In the genomic region with DNA sequence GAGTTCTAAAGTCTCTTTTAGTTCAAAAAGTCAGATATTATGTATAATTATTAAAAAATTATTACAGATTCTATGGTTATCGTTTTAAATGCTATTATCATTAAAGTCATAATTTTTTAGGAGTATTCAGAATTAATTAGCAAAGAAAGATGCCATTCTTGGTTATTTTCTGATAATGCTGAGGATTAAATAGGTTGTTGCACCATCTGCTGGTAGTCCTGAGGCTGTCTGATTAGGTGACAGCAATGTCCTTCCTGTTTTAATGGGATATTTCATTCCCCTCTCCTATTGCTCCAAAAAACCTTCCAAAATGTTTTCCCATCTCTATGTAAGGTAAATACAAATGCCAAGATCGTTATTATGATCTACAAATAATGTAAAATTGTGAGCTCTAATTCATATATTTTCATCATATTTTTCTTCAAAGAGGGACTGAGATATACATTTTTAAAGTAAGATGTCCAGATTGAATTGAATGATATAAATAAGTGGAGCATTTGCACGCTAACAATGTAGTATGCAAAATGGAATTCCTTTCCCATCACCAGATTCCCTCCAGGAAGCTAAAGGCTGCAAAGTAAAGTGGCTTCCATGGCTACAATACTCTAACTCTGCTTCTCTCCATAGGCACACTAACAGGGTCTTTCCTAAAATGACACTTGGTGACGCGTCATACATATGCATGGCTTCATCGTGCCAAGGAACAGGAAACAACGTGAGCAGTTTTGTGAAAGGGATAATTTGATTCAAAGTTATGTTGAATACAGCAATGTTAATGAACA, we compare ENCODE assay signal across 8 cellular contexts. TPM values are rescaled to one million over a fixed set of nuclear protein-coding genes. Genes with fewer than 3 reads are reported as not detected.
DNase-seq lines count a peak whose midpoint lies in the region; ATAC-seq and TF ChIP-seq lines count a peak whose summit lies in the region.

No MANE protein-coding gene starts in this region.

- H3K4me3 ChIP-seq in brain microvascular endothelial cell (ENCODE audit: low read depth, low read length) (no peak overlapping the region), kidney epithelial cell (ENCODE audit: low read depth, low read length) (no peak overlapping the region), uterus (no peak overlapping the region)

- TF ChIP-seq POLR2A in uterus (IDR thresholded peaks at IDR 0.05) = no peak

- peak overlapping the region; percentile 64 for H3K27ac ChIP-seq in brain microvascular endothelial cell
- peak overlapping the region; percentile 35 to 43 for H3K27ac ChIP-seq in uterus

- H3K9me3 Mint-ChIP-seq in activated T-helper 17 cell treated with anti-CD3 and anti-CD28 coated beads, Interleukin-2, amount 50 U/mL, for 72 hours = no peaks in the 10 kb centered on the region

- H3K36me3 ChIP-seq in brain microvascular endothelial cell (replicated peaks) (no peaks in the 10 kb centered on the region), kidney epithelial cell (ENCODE audit: control insufficient read depth, insufficient read depth, low read length) (no peaks in the 10 kb centered on the region), uterus (no peaks in the 10 kb centered on the region)

- peak; percentile 3 for DNase-seq in COLO668 (lab: John Stamatoyannopoulos, UW; ENCODE audit: unreplicated experiment)
- peak; percentile 69 for DNase-seq in HT1080 (ENCODE audit: low read depth)
- peak; percentile 45 for DNase-seq in brain microvascular endothelial cell
- no peak for DNase-seq in kidney epithelial cell (ENCODE audit: low read depth)
- DNase-seq in uterus = peak in 1 of 2 donors; percentile 26
- DNase-seq in activated gamma-delta T cell (lab: John Stamatoyannopoulos, UW) = no peak

- in situ Hi-C loops in brain microvascular endothelial cell (cut with HindIII; ENCODE audit: low pct_ligation_motif_present, low sequenced_read_pairs) = loop anchor here (10.0 kb wide), 2 partner anchors 112 to 522 kb away; no protein-coding TSS in a partner anchor

- H3K27me3 Mint-ChIP-seq in activated T-helper 17 cell treated with anti-CD3 and anti-CD28 coated beads, Interleukin-2, amount 50 U/mL, for 72 hours = peaks cover 19% of the 10 kb centered on the region

- no peak overlapping the region for H3K27ac Mint-ChIP-seq in activated T-helper 17 cell treated with anti-CD3 and anti-CD28 coated beads, Interleukin-2, amount 50 U/mL, for 72 hours

- H3K27me3 ChIP-seq in brain microvascular endothelial cell (replicated peaks) (no peaks in the 10 kb centered on the region), kidney epithelial cell (ENCODE audit: control insufficient read depth, insufficient read depth, low read length) (no peaks in the 10 kb centered on the region), uterus (no peaks in the 10 kb centered on the region)

- H3K4me1 ChIP-seq in uterus = no peaks in the 10 kb centered on the region

- intact Hi-C loops in uterus (cut with DNase I; ENCODE audit: low total_unique reads) = no loop called here

- peak; percentile 69 for TF ChIP-seq CTCF in brain microvascular endothelial cell (IDR thresholded peaks at IDR 0.05; ENCODE audit: low read depth, low read length, missing control alignments)
- peak; percentile 64 for TF ChIP-seq CTCF in kidney epithelial cell (IDR thresholded peaks at IDR 0.05; ENCODE audit: insufficient read depth, low read length, poor library complexity, severe bottlenecking)
- peak; percentile 76 to 86 (median 78) for TF ChIP-seq CTCF in uterus (IDR thresholded peaks at IDR 0.05)

- no peaks in the 10 kb centered on the region for H3K4me1 Mint-ChIP-seq in activated T-helper 17 cell treated with anti-CD3 and anti-CD28 coated beads, Interleukin-2, amount 50 U/mL, for 72 hours

- H3K4me3 Mint-ChIP-seq in activated T-helper 17 cell treated with anti-CD3 and anti-CD28 coated beads, Interleukin-2, amount 50 U/mL, for 72 hours = no peak overlapping the region

- ATAC-seq in HG03432 (IDR thresholded peaks at IDR 0.05; ENCODE audit: unreplicated experiment) = no peak
- ATAC-seq in activated T-helper 17 cell treated with anti-CD3 and anti-CD28 coated beads, Interleukin-2, amount 50 U/mL, for 72 hours (replicated peaks) = no peak

- H3K9me3 ChIP-seq in uterus = no peaks in the 10 kb centered on the region

- no peaks in the 10 kb centered on the region for H3K36me3 Mint-ChIP-seq in activated T-helper 17 cell treated with anti-CD3 and anti-CD28 coated beads, Interleukin-2, amount 50 U/mL, for 72 hours (ENCODE audit: low read depth)

RNA-seq across cellular contexts. Expression of gene AKR1E2, which starts 58.8 kb away (rescaled TPM):
- not detected in 2 replicates for total RNA-seq in HT1080 (2014; rRNA removed; shearing (Covaris generic))
- not detected in 2 replicates for polyA plus RNA-seq in HT1080 (2015; cell fraction: cytosol; rRNA removed)
- polyA plus RNA-seq in HT1080 (2015; cell fraction: nucleus; rRNA removed) = not detected in 2 replicates
- total RNA-seq in kidney epithelial cell (1.9 and 5.6 TPM in 2 replicates), uterus (10 to 100 TPM in 3 of 4 donors, 1 to 10 TPM in 1; 1.8 to 31.3 (median 16.1) TPM)
- total RNA-seq in activated T-helper 17 cell treated with anti-CD3 and anti-CD28 coated beads, Interleukin-2, amount 50 U/mL, for 72 hours = 1 to 10 TPM; 1.9 to 3.7 TPM

Comparison
In these comparisons a context has a peak if more than half of its experiments do, and no peak if none do; other contexts are left out.
1. DNase-seq: peak in COLO668 (single experiment), HT1080 (single experiment) and brain microvascular endothelial cell (single experiment); none in kidney epithelial cell (single experiment) and activated gamma-delta T cell (single experiment).
2. Peak in every context shown above with its lines, with median percentiles within 50 percentile points of each other: CTCF ChIP-seq.